ENCODE assay signal across 26 cellular contexts in genomic region chrX:31819455-31819854, GRCh38.
"Had no signal": no experiment of that assay in that cellular context is flagged by ENCODE, and none has a peak within 500 bp of the region (broad histone marks: within the 10 kb centered on the region; RNA-seq: fewer than 3 reads in every experiment).

No MANE protein-coding gene starts in this region.

- H3K27me3 ChIP-seq: esophagus muscularis mucosa, foreskin keratinocyte, ovary, sigmoid colon, stomach, tibial artery had no signal

- DNase-seq: activated CD4-positive, alpha-beta memory T cell treated with anti-CD3 and anti-CD28 coated beads for 36 hours; activated CD4-positive, alpha-beta T cell treated with anti-CD3 and anti-CD28 coated beads, Interleukin-2, amount 10 ng/mL, durations not matched to agents 24 days and 14 days; activated CD4-positive, CD25-positive, alpha-beta regulatory T cell treated with anti-CD3 and anti-CD28 coated beads, Interleukin-2, amount 50 U/mL, for 72 hours; activated CD8-positive, alpha-beta memory T cell treated with anti-CD3 and anti-CD28 coated beads, Interleukin-2, amount 50 U/mL, for 48 hours; activated gamma-delta T cell; activated naive CD4-positive, alpha-beta T cell treated with anti-CD3 and anti-CD28 coated beads, Interleukin-2, amount 10 ng/mL, durations not matched to agents 7 days and 5 days; activated naive CD8-positive, alpha-beta T cell treated with anti-CD3 and anti-CD28 coated beads, Interleukin-2, amount 10 ng/mL, durations not matched to agents 7 days and 5 days; activated T-cell treated with anti-CD3 and anti-CD28 coated beads, Interleukin-2, amount 50 U/mL, for 24 hours; endodermal cell; foreskin keratinocyte; left colon; mesendoderm; mucosa of descending colon; sigmoid colon; stimulated activated CD4-positive, alpha-beta T cell treated with anti-CD3 and anti-CD28 coated beads, Interleukin-1b, Interleukin-23, amount 100 ng/mL, for 48 hours; stimulated activated CD4-positive, alpha-beta T cell treated with anti-CD3 and anti-CD28 coated beads, Interleukin-4, amount 100 ng/mL, for 4 hours; stimulated activated CD8-positive, alpha-beta memory T cell treated with anti-CD3 and anti-CD28 coated beads, Interleukin-4, amount 100 ng/mL, for 48 hours; stomach; T-helper 2 cell; tibial artery had no signal

- H3K36me3 ChIP-seq: esophagus muscularis mucosa, ovary, sigmoid colon, stomach, tibial artery had no signal

- H3K9me3 ChIP-seq: esophagus muscularis mucosa, mucosa of descending colon, ovary, sigmoid colon, stomach, tibial artery had no signal

- H3K4me2 ChIP-seq: smooth muscle cell had no signal

- ATAC-seq: foreskin keratinocyte; left colon; mucosa of descending colon; natural killer cell treated with Interleukin-12 subunit alpha and Interleukin-12 subunit beta and Interleukin-15 and Interleukin-18, amount 100 ng/mL, for 72 hours; stimulated activated memory B cell treated with anti-CD40 and anti-IgM and Interleukin-4, amounts not matched to agents 10 μg/mL and 1 μg/mL and 100 μg/mL, for 72 hours had no signal

- H3K4me1 ChIP-seq: esophagus muscularis mucosa, foreskin keratinocyte, stomach had no signal

- H3K27ac ChIP-seq: esophagus muscularis mucosa, foreskin keratinocyte, ovary, sigmoid colon, stomach had no signal

- H3K4me3 ChIP-seq: esophagus muscularis mucosa, lung, mucosa of descending colon, ovary, sigmoid colon, smooth muscle cell, stomach, tibial artery had no signal
